Comparison of ENCODE assay signal across 1 cellular context in genomic region chr6:157274471-157275226, GRCh38.
TF ChIP-seq lines count a peak whose summit lies in the region.

No MANE protein-coding gene starts in this region.

TF ChIP-seq in HepG2, 621 proteins besides CTCF, POLR2A, EP300 and RAD21 (continued from another document and continues in another):
- TF ChIP-seq ZNF770 (CRISPR knock-in tag; IDR thresholded peaks at IDR 0.05), result peak; percentile 83
- no peak for TF ChIP-seq KLF9 (CRISPR knock-in tag; IDR thresholded peaks at IDR 0.05; ENCODE audit: low read depth)
- TF ChIP-seq FOXJ3 (CRISPR knock-in tag; IDR thresholded peaks at IDR 0.05; ENCODE audit: borderline replicate concordance), result no peak
- peak; percentile 57; the same call in 1 of the 2 replicates for TF ChIP-seq ZNF556 (CRISPR knock-in tag; IDR thresholded peaks at IDR 0.05; ENCODE audit: borderline replicate concordance)
- TF ChIP-seq SIN3B (IDR thresholded peaks at IDR 0.05; ENCODE audit: low read length), result no peak
- TF ChIP-seq HNF1A (IDR thresholded peaks at IDR 0.05; ENCODE audit: low read depth), result no peak
- TF ChIP-seq HNF1A (CRISPR knock-in tag; IDR thresholded peaks at IDR 0.05; ENCODE audit: borderline replicate concordance), result peak; percentile 40; the same call in 1 of the 2 replicates
- TF ChIP-seq ZNF574 (CRISPR knock-in tag; IDR thresholded peaks at IDR 0.05), result peak; percentile 56; the same call in 1 of the 2 replicates
- 0 out of 2 replicates have a peak, but pooled peaks have one; percentile 3 for TF ChIP-seq ARID2 (CRISPR knock-in tag; IDR thresholded peaks at IDR 0.05; ENCODE audit: borderline replicate concordance)
- TF ChIP-seq ZNF407 (CRISPR knock-in tag; IDR thresholded peaks at IDR 0.05; ENCODE audit: not compliant biosample characterization), result no peak
- TF ChIP-seq THAP7 (CRISPR knock-in tag; IDR thresholded peaks at IDR 0.05), result 0 out of 2 replicates have a peak, but pooled peaks have one; percentile 21
- TF ChIP-seq KMT2A (CRISPR knock-in tag; IDR thresholded peaks at IDR 0.05), result no peak
- TF ChIP-seq CEBPZ (IDR thresholded peaks at IDR 0.05; ENCODE audit: low read length), result no peak
- peak; percentile 83; the same call in 1 of the 2 replicates for TF ChIP-seq ZNF607 (CRISPR knock-in tag; IDR thresholded peaks at IDR 0.05; ENCODE audit: borderline replicate concordance)
- TF ChIP-seq ZNF138 (CRISPR knock-in tag; IDR thresholded peaks at IDR 0.05; ENCODE audit: low read depth), result no peak; the same call in 1 of the 2 replicates
- TF ChIP-seq NR2F2 (IDR thresholded peaks at IDR 0.05; ENCODE audit: borderline replicate concordance, low read depth), result no peak
- no peak for TF ChIP-seq SRF (IDR thresholded peaks at IDR 0.05; ENCODE audit: low read depth, low read length)
- peak; percentile 64; the same call in 1 of the 2 replicates for TF ChIP-seq ZNF468 (CRISPR knock-in tag; IDR thresholded peaks at IDR 0.05)
- no peak for TF ChIP-seq NCOA5 (CRISPR knock-in tag; IDR thresholded peaks at IDR 0.05)
- TF ChIP-seq ZNF841 (CRISPR knock-in tag; IDR thresholded peaks at IDR 0.05; ENCODE audit: borderline replicate concordance), result no peak
- no peak for TF ChIP-seq ZNF83 (CRISPR knock-in tag; IDR thresholded peaks at IDR 0.05; ENCODE audit: borderline replicate concordance)
- TF ChIP-seq ZBTB2 (CRISPR knock-in tag; IDR thresholded peaks at IDR 0.05; ENCODE audit: low read depth), result peak; percentile 88
- TF ChIP-seq ZNF740 (CRISPR knock-in tag; IDR thresholded peaks at IDR 0.05), result no peak
- TF ChIP-seq TFAP4 (IDR thresholded peaks at IDR 0.05; ENCODE audit: borderline replicate concordance, low read depth), result no peak
- TF ChIP-seq SP4 (CRISPR knock-in tag; IDR thresholded peaks at IDR 0.05), result peak; percentile 60; the same call in 1 of the 2 replicates
- peak; percentile 34; the same call in 1 of the 2 replicates for TF ChIP-seq ZSCAN25 (CRISPR knock-in tag; IDR thresholded peaks at IDR 0.05)
